In genomic region chr3:182790612-182791011, GRCh38 we compare ENCODE assay signal across 22 cellular contexts.
"Had no signal": no experiment of that assay in that cellular context is flagged by ENCODE, and none has a peak within 500 bp of the region (broad histone marks: within the 10 kb centered on the region; RNA-seq: fewer than 3 reads in every experiment).

No MANE protein-coding gene starts in this region.

- H3K9me3 ChIP-seq: colonic mucosa, esophagus squamous epithelium, gastrocnemius medialis, heart right ventricle, left lung, lower lobe of right lung, mucosa of descending colon had no signal

- H3K27ac ChIP-seq: colonic mucosa, dorsolateral prefrontal cortex, epithelial cell of prostate, esophagus squamous epithelium, gastrocnemius medialis, heart right ventricle, left lung, lower lobe of right lung had no signal

- H3K27ac Mint-ChIP-seq: mesothelial cell of epicardium had no signal

- H3K36me3 ChIP-seq: colonic mucosa, esophagus squamous epithelium, gastrocnemius medialis, heart right ventricle, left lung, lower lobe of right lung had no signal

- H3K36me3 Mint-ChIP-seq: mesothelial cell of epicardium, naive B cell had no signal

- H3K4me3 ChIP-seq: colonic mucosa, dorsolateral prefrontal cortex, esophagus squamous epithelium, gastrocnemius medialis, heart right ventricle, left lung, lower lobe of right lung, mucosa of descending colon had no signal

- H3K4me3 Mint-ChIP-seq: mesothelial cell of epicardium had no signal

- DNase-seq: colonic mucosa; dermis blood vessel endothelial cell; dorsolateral prefrontal cortex; effector CD4-positive, alpha-beta T cell; effector memory CD4-positive, alpha-beta T cell; esophagus squamous epithelium; foreskin fibroblast; foreskin melanocyte; gastrocnemius medialis; glutamatergic neuron; head of caudate nucleus; heart right ventricle; hippocampal formation; left cardiac atrium; left lung; left ventricle myocardium superior; lower lobe of right lung; mesenchymal stem cell; mucosa of descending colon; naive B cell had no signal

- H3K9me3 Mint-ChIP-seq: mesothelial cell of epicardium, naive B cell had no signal
